In the genomic region with DNA sequence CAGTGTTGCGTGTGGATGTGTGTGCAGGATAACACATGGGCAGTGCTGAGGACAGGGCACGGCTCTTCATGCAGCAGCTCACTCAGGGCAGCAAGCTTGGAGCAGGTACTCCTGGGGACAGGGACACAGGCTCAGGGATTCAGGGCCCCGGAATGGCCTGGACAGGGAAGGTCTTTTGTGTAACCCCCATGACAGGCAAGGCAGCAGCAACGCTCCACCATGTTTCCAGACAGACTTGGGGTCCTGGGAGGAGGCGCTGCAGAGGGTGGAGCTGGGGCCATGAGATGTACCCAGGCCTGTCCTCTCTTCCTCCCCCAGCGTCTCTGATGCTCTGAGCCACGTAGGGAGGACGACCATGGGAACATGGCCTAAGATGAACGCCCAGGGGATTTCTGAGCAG, we compare ENCODE assay signal across 16 cellular contexts.
"Had no signal": no experiment of that assay in that cellular context is flagged by ENCODE, and none has a peak within 500 bp of the region (broad histone marks: within the 10 kb centered on the region; RNA-seq: fewer than 3 reads in every experiment).

No MANE protein-coding gene starts in this region.

- DNase-seq: caudate nucleus; colonic mucosa; dermis blood vessel endothelial cell; esophagus squamous epithelium; foreskin fibroblast; glutamatergic neuron; left colon; left ventricle myocardium superior; sigmoid colon; stimulated activated CD4-positive, alpha-beta T cell treated with anti-CD3 and anti-CD28 coated beads, Interleukin-12 subunit alpha, Interleukin-12 subunit beta, amount 100 ng/mL, for 4 hours; stimulated activated naive CD4-positive, alpha-beta T cell treated with Interleukin-2 at 50 U/mL for 16 hours; tibial artery had no signal

- H3K4me3 ChIP-seq: colonic mucosa, esophagus squamous epithelium, gastroesophageal sphincter, right atrium auricular region, sigmoid colon, skin epidermis, tibial artery had no signal

- H3K27me3 ChIP-seq: colonic mucosa, esophagus squamous epithelium, gastroesophageal sphincter, right atrium auricular region, sigmoid colon, tibial artery had no signal

- ATAC-seq: gastroesophageal sphincter, left colon, left ventricle myocardium superior had no signal

- H3K27ac ChIP-seq: colonic mucosa, esophagus squamous epithelium, gastroesophageal sphincter, parathyroid adenoma, right atrium auricular region, sigmoid colon, skin epidermis, tibial artery had no signal

- H3K4me1 ChIP-seq: colonic mucosa, parathyroid adenoma, right atrium auricular region had no signal

- H3K36me3 ChIP-seq: colonic mucosa, gastroesophageal sphincter, right atrium auricular region, sigmoid colon had no signal

- H3K9me3 ChIP-seq: colonic mucosa had no signal
